Comparison of ENCODE assay signal across 17 cellular contexts in genomic region chr19:30095171-30095570, GRCh38.
A peak's percentile ranks its signal among the peaks of the same experiment; 100 is the strongest.
DNase-seq lines count a peak whose midpoint lies in the region; ATAC-seq lines count a peak whose summit lies in the region.
"Had no signal": no experiment of that assay in that cellular context is flagged by ENCODE, and none has a peak within 500 bp of the region (broad histone marks: within the 10 kb centered on the region; RNA-seq: fewer than 3 reads in every experiment).

No MANE protein-coding gene starts in this region.

- no peaks in the 10 kb centered on the region for H3K36me3 Mint-ChIP-seq in stimulated activated effector memory CD8-positive, alpha-beta T cell treated with anti-CD3 and anti-CD28 coated beads, Interleukin-12 subunit alpha, Interleukin-12 subunit beta, amount 100 ng/mL, for 72 hours
- H3K36me3 Mint-ChIP-seq: CD14-positive monocyte; CD8-positive, alpha-beta T cell had no signal

- no peak overlapping the region for H2BK120ac ChIP-seq in neuronal stem cell (ENCODE audit: low read depth, low read length)

- no peak overlapping the region for H3K14ac ChIP-seq in neuronal stem cell (ENCODE audit: low read length)

- intact Hi-C loops in left cardiac atrium (cut with DNase I) (no loop called here), cardiac septum (cut with DNase I) (no loop called here)

- peak overlapping the region; percentile 4 for H3K18ac ChIP-seq in neuronal stem cell (ENCODE audit: low read length)

- H2BK12ac ChIP-seq in neuronal stem cell (ENCODE audit: low read length): no peak overlapping the region

- H3K27me3 ChIP-seq in neuronal stem cell (ENCODE audit: control insufficient read depth in 3 of 3, insufficient read depth in 3 of 3, low read depth in 1 of 3, low read length in 3 of 3): no peaks in the 10 kb centered on the region
- H3K27me3 ChIP-seq: BLaER1 had no signal

- H3K4me3 ChIP-seq in neuronal stem cell (ENCODE audit: low read length in 2 of 2): no peak overlapping the region
- H3K4me3 ChIP-seq: BLaER1, GM12878 had no signal

- H3K4ac ChIP-seq in neuronal stem cell (ENCODE audit: low read length): no peak overlapping the region

- no peak overlapping the region for H3K4me3 Mint-ChIP-seq in stimulated activated effector memory CD8-positive, alpha-beta T cell treated with anti-CD3 and anti-CD28 coated beads, Interleukin-12 subunit alpha, Interleukin-12 subunit beta, amount 100 ng/mL, for 72 hours
- H3K4me3 Mint-ChIP-seq: CD14-positive monocyte; CD8-positive, alpha-beta T cell; H9 had no signal

- no CpG with 5 or more reads among the region's 3 CpGs for WGBS in neuronal stem cell (ENCODE audit: extremely low coverage in 2 of 2, insufficient read length in 2 of 2, insufficient replicate concordance in 1 of 2), 2 donors

- DNase-seq in left cardiac atrium (peak; percentile 2), cardiac septum (ENCODE audit: low spot score) (no peak), neuronal stem cell (ENCODE audit: low spot score) (no peak), DMS 273 treated with DMSO at 0.1 percent for 48 hours (lab: John Stamatoyannopoulos, UW) (no peak), superior temporal gyrus (ENCODE audit: extremely low spot score) (no peak), nucleus accumbens (lab: John Stamatoyannopoulos, UW) (no peak)
- DNase-seq in stimulated activated effector memory CD8-positive, alpha-beta T cell treated with anti-CD3 and anti-CD28 coated beads, Interleukin-12 subunit alpha, Interleukin-12 subunit beta, amount 100 ng/mL, for 72 hours (ENCODE audit: low spot score in 2 of 2): no peak
- DNase-seq: 8988T; Calu3; CD8-positive, alpha-beta T cell; DMS53; DND-41; EL; H9 had no signal

- H3K23ac ChIP-seq in neuronal stem cell (ENCODE audit: low read depth, low read length, poor library complexity): no peak overlapping the region

- H3K4me2 ChIP-seq in neuronal stem cell (ENCODE audit: insufficient read depth, low read length, poor library complexity, severe bottlenecking): no peak overlapping the region
- H3K4me2 ChIP-seq: BLaER1 had no signal

- H3K9me3 Mint-ChIP-seq in stimulated activated effector memory CD8-positive, alpha-beta T cell treated with anti-CD3 and anti-CD28 coated beads, Interleukin-12 subunit alpha, Interleukin-12 subunit beta, amount 100 ng/mL, for 72 hours: no peaks in the 10 kb centered on the region
- H3K9me3 Mint-ChIP-seq: CD8-positive, alpha-beta T cell; H9 had no signal

- H2BK15ac ChIP-seq in neuronal stem cell (ENCODE audit: low read length): no peak overlapping the region

- H2BK5ac ChIP-seq in neuronal stem cell (ENCODE audit: low read length): no peak overlapping the region

- H3K79me1 ChIP-seq in neuronal stem cell (ENCODE audit: low read depth, low read length): no peaks in the 10 kb centered on the region

- no peaks in the 10 kb centered on the region for H3K4me1 Mint-ChIP-seq in stimulated activated effector memory CD8-positive, alpha-beta T cell treated with anti-CD3 and anti-CD28 coated beads, Interleukin-12 subunit alpha, Interleukin-12 subunit beta, amount 100 ng/mL, for 72 hours
- H3K4me1 Mint-ChIP-seq: CD14-positive monocyte had no signal

- ATAC-seq in left cardiac atrium: no peak
- peak; percentile 17 for ATAC-seq in stimulated activated effector memory CD8-positive, alpha-beta T cell treated with anti-CD3 and anti-CD28 coated beads, Interleukin-12 subunit alpha, Interleukin-12 subunit beta, amount 100 ng/mL, for 72 hours
- ATAC-seq: CD8-positive, alpha-beta T cell; GM12878 had no signal

- H4K8ac ChIP-seq in neuronal stem cell (ENCODE audit: low read depth, low read length): no peak overlapping the region

- H4K91ac ChIP-seq in neuronal stem cell (ENCODE audit: low read depth, low read length, poor library complexity): no peak overlapping the region

- no peak overlapping the region for H2AFZ ChIP-seq in neuronal stem cell (ENCODE audit: low read length)

- no peak overlapping the region for H3K9ac ChIP-seq in neuronal stem cell (ENCODE audit: low read depth, low read length, poor library complexity)
- H3K9ac ChIP-seq: BLaER1 had no signal

- H2AK5ac ChIP-seq in neuronal stem cell (ENCODE audit: low read depth, low read length): no peak overlapping the region

- peaks cover 0 to 2% of the 10 kb centered on the region in 2 donors for H3K4me1 ChIP-seq in neuronal stem cell (ENCODE audit: control insufficient read depth in 2 of 2, insufficient read depth in 1 of 2, low read depth in 1 of 2, low read length in 2 of 2)

- H3K27ac Mint-ChIP-seq in stimulated activated effector memory CD8-positive, alpha-beta T cell treated with anti-CD3 and anti-CD28 coated beads, Interleukin-12 subunit alpha, Interleukin-12 subunit beta, amount 100 ng/mL, for 72 hours: no peak overlapping the region
- H3K27ac Mint-ChIP-seq: CD14-positive monocyte; CD8-positive, alpha-beta T cell had no signal

- peaks cover 0 to 2% of the 10 kb centered on the region in 2 donors for H3K9me3 ChIP-seq in neuronal stem cell (replicated peaks in 1 of 2; ENCODE audit: control insufficient read depth in 2 of 2, insufficient read depth in 1 of 2, low read depth in 1 of 2, low read length in 2 of 2)
- H3K9me3 ChIP-seq: BLaER1 had no signal

- no peak overlapping the region for H3K27ac ChIP-seq in neuronal stem cell (replicated peaks; ENCODE audit: low read length)
- H3K27ac ChIP-seq: BLaER1 had no signal

- no peaks in the 10 kb centered on the region for H3K36me3 ChIP-seq in neuronal stem cell (replicated peaks in 1 of 2; ENCODE audit: control insufficient read depth in 2 of 2, insufficient read depth in 2 of 2, low read length in 2 of 2)
- H3K36me3 ChIP-seq: BLaER1 had no signal
